ENCODE assay signal across 1 cellular context in the genomic region with DNA sequence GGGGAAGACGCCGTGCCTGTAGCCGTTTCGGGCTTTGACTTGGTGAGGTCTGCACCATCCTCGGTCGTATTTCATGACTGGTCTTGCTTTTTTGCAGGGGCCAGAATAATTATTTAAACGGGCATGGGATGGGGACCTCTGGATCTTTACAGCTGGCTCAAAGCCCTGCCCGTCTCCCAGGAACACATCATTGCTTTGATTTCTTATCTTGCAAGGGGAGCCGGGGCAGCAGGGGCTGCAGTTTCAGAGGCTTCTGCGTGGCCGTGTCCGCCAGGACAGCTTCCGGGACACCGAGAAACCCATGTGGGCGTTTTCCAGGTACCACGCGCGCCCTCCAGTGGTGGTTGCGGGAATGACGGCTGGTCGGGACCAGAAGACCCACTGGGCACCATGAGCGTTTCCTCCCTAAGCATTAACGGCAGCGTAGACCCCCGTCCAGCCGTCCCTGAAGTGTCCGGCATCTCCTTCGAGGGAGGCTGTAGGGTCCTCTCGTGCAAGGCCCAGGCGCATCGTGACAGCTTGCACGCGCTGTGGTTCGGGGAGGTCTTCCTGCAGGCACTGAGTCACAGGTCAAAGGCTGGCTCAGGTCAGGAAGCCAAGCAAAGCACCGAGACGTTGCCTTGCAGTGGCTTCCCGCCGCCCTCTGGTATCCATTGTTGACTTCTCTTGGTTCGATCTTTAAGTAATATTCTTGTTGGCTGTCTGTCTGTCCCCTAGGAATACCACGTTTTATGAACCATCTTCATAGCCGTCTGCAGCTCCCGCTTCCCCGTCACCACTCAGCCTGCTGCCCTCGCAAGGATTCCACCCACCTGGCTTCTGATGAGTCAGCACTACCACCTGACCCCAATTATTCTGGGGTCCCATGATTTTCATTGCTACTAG.
A peak's percentile ranks its signal among the peaks of the same experiment; 100 is the strongest.
TF ChIP-seq lines count a peak whose summit lies in the region.

No MANE protein-coding gene starts in this region.

TF ChIP-seq in HEK293, 187 proteins besides CTCF, POLR2A, EP300 and RAD21 (continued from another document and continues in another):
- TF ChIP-seq, protein P1, sequence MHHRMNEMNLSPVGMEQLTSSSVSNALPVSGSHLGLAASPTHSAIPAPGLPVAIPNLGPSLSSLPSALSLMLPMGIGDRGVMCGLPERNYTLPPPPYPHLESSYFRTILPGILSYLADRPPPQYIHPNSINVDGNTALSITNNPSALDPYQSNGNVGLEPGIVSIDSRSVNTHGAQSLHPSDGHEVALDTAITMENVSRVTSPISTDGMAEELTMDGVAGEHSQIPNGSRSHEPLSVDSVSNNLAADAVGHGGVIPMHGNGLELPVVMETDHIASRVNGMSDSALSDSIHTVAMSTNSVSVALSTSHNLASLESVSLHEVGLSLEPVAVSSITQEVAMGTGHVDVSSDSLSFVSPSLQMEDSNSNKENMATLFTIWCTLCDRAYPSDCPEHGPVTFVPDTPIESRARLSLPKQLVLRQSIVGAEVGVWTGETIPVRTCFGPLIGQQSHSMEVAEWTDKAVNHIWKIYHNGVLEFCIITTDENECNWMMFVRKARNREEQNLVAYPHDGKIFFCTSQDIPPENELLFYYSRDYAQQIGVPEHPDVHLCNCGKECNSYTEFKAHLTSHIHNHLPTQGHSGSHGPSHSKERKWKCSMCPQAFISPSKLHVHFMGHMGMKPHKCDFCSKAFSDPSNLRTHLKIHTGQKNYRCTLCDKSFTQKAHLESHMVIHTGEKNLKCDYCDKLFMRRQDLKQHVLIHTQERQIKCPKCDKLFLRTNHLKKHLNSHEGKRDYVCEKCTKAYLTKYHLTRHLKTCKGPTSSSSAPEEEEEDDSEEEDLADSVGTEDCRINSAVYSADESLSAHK (tag by site-specific recombination; IDR thresholded peaks at IDR 0.05), result peak; percentile 26; the same call in 1 of the 2 replicates
- TF ChIP-seq ZNF324 (tag by site-specific recombination; IDR thresholded peaks at IDR 0.05) (no peak), GFI1B (tag by site-specific recombination; IDR thresholded peaks at IDR 0.05) (no peak), ZNF302 (tag by site-specific recombination; IDR thresholded peaks at IDR 0.05; ENCODE audit: low read depth) (no peak), ZNF654 (tag by site-specific recombination; IDR thresholded peaks at IDR 0.05; ENCODE audit: low read depth) (peak; percentile 69), ZNF391 (tag by site-specific recombination; IDR thresholded peaks at IDR 0.05; ENCODE audit: borderline replicate concordance, low read depth) (no peak), ZEB2 (tag by site-specific recombination; IDR thresholded peaks at IDR 0.05) (no peak), ZNF155 (tag by site-specific recombination; IDR thresholded peaks at IDR 0.05) (no peak), ZNF660 (tag by site-specific recombination; IDR thresholded peaks at IDR 0.05) (no peak), ZNF23 (tag by site-specific recombination; IDR thresholded peaks at IDR 0.05; ENCODE audit: borderline replicate concordance) (no peak), ZXDB (tag by site-specific recombination; IDR thresholded peaks at IDR 0.05) (peak; percentile 68), ZNF175 (tag by site-specific recombination; IDR thresholded peaks at IDR 0.05) (no peak), ZNF202 (tag by site-specific recombination; IDR thresholded peaks at IDR 0.05; ENCODE audit: borderline replicate concordance) (no peak), ZNF16 (tag by site-specific recombination; IDR thresholded peaks at IDR 0.05; ENCODE audit: low read depth) (no peak), ZNF658 (tag by site-specific recombination; IDR thresholded peaks at IDR 0.05) (no peak), SCRT2 (tag by site-specific recombination; IDR thresholded peaks at IDR 0.05) (no peak), ZNF350 (tag by site-specific recombination; IDR thresholded peaks at IDR 0.05) (no peak), ZNF169 (tag by site-specific recombination; IDR thresholded peaks at IDR 0.05) (no peak), ZFP41 (tag by site-specific recombination; IDR thresholded peaks at IDR 0.05; ENCODE audit: borderline replicate concordance) (no peak), SP2 (tag by site-specific recombination; IDR thresholded peaks at IDR 0.05) (no peak), ZNF10 (tag by site-specific recombination; IDR thresholded peaks at IDR 0.05) (no peak), HOXC10 (CRISPR knock-in tag; IDR thresholded peaks at IDR 0.05) (no peak), ZNF514 (tag by site-specific recombination; IDR thresholded peaks at IDR 0.05) (no peak), ZNF670 (tag by site-specific recombination; IDR thresholded peaks at IDR 0.05; ENCODE audit: low read depth) (no peak), ZNF560 (tag by site-specific recombination; IDR thresholded peaks at IDR 0.05; ENCODE audit: borderline replicate concordance) (no peak), ZNF157 (tag by site-specific recombination; IDR thresholded peaks at IDR 0.05) (peak; percentile 67), ZNF561 (tag by site-specific recombination; IDR thresholded peaks at IDR 0.05; ENCODE audit: borderline replicate concordance) (peak; percentile 28; the same call in 1 of the 2 replicates), WT1 (tag by site-specific recombination; IDR thresholded peaks at IDR 0.05) (no peak), REPIN1 (tag by site-specific recombination; IDR thresholded peaks at IDR 0.05; ENCODE audit: low read depth) (no peak)
- TF ChIP-seq, protein P2, sequence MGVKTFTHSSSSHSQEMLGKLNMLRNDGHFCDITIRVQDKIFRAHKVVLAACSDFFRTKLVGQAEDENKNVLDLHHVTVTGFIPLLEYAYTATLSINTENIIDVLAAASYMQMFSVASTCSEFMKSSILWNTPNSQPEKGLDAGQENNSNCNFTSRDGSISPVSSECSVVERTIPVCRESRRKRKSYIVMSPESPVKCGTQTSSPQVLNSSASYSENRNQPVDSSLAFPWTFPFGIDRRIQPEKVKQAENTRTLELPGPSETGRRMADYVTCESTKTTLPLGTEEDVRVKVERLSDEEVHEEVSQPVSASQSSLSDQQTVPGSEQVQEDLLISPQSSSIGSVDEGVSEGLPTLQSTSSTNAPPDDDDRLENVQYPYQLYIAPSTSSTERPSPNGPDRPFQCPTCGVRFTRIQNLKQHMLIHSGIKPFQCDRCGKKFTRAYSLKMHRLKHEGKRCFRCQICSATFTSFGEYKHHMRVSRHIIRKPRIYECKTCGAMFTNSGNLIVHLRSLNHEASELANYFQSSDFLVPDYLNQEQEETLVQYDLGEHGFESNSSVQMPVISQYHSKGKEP (tag by site-specific recombination; IDR thresholded peaks at IDR 0.05), result no peak
- TF ChIP-seq, protein P3, sequence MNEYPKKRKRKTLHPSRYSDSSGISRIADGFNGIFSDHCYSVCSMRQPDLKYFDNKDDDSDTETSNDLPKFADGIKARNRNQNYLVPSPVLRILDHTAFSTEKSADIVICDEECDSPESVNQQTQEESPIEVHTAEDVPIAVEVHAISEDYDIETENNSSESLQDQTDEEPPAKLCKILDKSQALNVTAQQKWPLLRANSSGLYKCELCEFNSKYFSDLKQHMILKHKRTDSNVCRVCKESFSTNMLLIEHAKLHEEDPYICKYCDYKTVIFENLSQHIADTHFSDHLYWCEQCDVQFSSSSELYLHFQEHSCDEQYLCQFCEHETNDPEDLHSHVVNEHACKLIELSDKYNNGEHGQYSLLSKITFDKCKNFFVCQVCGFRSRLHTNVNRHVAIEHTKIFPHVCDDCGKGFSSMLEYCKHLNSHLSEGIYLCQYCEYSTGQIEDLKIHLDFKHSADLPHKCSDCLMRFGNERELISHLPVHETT (tag by site-specific recombination; IDR thresholded peaks at IDR 0.05), result no peak
- TF ChIP-seq, protein P4, sequence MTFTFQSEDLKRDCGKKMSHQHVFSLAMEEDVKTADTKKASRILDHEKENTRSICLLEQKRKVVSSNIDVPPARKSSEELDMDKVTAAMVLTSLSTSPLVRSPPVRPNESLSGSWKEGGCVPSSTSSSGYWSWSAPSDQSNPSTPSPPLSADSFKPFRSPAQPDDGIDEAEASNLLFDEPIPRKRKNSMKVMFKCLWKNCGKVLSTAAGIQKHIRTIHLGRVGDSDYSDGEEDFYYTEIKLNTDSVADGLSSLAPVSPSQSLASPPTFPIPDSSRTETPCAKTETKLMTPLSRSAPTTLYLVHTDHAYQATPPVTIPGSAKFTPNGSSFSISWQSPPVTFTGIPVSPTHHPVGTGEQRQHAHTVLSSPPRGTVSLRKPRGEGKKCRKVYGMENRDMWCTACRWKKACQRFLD (tag by site-specific recombination; IDR thresholded peaks at IDR 0.05), result no peak
- TF ChIP-seq, protein P5, sequence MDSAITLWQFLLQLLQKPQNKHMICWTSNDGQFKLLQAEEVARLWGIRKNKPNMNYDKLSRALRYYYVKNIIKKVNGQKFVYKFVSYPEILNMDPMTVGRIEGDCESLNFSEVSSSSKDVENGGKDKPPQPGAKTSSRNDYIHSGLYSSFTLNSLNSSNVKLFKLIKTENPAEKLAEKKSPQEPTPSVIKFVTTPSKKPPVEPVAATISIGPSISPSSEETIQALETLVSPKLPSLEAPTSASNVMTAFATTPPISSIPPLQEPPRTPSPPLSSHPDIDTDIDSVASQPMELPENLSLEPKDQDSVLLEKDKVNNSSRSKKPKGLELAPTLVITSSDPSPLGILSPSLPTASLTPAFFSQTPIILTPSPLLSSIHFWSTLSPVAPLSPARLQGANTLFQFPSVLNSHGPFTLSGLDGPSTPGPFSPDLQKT (IDR thresholded peaks at IDR 0.05; ENCODE audit: borderline replicate concordance, low read depth, low read length), result no peak
- TF ChIP-seq, protein P6, sequence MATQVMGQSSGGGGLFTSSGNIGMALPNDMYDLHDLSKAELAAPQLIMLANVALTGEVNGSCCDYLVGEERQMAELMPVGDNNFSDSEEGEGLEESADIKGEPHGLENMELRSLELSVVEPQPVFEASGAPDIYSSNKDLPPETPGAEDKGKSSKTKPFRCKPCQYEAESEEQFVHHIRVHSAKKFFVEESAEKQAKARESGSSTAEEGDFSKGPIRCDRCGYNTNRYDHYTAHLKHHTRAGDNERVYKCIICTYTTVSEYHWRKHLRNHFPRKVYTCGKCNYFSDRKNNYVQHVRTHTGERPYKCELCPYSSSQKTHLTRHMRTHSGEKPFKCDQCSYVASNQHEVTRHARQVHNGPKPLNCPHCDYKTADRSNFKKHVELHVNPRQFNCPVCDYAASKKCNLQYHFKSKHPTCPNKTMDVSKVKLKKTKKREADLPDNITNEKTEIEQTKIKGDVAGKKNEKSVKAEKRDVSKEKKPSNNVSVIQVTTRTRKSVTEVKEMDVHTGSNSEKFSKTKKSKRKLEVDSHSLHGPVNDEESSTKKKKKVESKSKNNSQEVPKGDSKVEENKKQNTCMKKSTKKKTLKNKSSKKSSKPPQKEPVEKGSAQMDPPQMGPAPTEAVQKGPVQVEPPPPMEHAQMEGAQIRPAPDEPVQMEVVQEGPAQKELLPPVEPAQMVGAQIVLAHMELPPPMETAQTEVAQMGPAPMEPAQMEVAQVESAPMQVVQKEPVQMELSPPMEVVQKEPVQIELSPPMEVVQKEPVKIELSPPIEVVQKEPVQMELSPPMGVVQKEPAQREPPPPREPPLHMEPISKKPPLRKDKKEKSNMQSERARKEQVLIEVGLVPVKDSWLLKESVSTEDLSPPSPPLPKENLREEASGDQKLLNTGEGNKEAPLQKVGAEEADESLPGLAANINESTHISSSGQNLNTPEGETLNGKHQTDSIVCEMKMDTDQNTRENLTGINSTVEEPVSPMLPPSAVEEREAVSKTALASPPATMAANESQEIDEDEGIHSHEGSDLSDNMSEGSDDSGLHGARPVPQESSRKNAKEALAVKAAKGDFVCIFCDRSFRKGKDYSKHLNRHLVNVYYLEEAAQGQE (tag by site-specific recombination; IDR thresholded peaks at IDR 0.05), result no peak
- TF ChIP-seq, protein P7, sequence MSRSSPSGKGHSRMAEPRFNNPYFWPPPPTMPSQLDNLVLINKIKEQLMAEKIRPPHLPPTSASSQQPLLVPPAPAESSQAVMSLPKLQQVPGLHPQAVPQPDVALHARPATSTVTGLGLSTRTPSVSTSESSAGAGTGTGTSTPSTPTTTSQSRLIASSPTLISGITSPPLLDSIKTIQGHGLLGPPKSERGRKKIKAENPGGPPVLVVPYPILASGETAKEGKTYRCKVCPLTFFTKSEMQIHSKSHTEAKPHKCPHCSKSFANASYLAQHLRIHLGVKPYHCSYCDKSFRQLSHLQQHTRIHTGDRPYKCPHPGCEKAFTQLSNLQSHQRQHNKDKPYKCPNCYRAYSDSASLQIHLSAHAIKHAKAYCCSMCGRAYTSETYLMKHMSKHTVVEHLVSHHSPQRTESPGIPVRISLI (tag by site-specific recombination; IDR thresholded peaks at IDR 0.05), result no peak
- TF ChIP-seq, protein P8, sequence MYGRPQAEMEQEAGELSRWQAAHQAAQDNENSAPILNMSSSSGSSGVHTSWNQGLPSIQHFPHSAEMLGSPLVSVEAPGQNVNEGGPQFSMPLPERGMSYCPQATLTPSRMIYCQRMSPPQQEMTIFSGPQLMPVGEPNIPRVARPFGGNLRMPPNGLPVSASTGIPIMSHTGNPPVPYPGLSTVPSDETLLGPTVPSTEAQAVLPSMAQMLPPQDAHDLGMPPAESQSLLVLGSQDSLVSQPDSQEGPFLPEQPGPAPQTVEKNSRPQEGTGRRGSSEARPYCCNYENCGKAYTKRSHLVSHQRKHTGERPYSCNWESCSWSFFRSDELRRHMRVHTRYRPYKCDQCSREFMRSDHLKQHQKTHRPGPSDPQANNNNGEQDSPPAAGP (tag by site-specific recombination; IDR thresholded peaks at IDR 0.05), result no peak
- TF ChIP-seq, protein P9, sequence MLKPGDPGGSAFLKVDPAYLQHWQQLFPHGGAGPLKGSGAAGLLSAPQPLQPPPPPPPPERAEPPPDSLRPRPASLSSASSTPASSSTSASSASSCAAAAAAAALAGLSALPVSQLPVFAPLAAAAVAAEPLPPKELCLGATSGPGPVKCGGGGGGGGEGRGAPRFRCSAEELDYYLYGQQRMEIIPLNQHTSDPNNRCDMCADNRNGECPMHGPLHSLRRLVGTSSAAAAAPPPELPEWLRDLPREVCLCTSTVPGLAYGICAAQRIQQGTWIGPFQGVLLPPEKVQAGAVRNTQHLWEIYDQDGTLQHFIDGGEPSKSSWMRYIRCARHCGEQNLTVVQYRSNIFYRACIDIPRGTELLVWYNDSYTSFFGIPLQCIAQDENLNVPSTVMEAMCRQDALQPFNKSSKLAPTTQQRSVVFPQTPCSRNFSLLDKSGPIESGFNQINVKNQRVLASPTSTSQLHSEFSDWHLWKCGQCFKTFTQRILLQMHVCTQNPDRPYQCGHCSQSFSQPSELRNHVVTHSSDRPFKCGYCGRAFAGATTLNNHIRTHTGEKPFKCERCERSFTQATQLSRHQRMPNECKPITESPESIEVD (tag by site-specific recombination; IDR thresholded peaks at IDR 0.05), result no peak
- TF ChIP-seq, protein P10, sequence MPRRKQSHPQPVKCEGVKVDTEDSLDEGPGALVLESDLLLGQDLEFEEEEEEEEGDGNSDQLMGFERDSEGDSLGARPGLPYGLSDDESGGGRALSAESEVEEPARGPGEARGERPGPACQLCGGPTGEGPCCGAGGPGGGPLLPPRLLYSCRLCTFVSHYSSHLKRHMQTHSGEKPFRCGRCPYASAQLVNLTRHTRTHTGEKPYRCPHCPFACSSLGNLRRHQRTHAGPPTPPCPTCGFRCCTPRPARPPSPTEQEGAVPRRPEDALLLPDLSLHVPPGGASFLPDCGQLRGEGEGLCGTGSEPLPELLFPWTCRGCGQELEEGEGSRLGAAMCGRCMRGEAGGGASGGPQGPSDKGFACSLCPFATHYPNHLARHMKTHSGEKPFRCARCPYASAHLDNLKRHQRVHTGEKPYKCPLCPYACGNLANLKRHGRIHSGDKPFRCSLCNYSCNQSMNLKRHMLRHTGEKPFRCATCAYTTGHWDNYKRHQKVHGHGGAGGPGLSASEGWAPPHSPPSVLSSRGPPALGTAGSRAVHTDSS (tag by site-specific recombination; IDR thresholded peaks at IDR 0.05), result no peak
